ENCODE assay signal across 21 cellular contexts in genomic region chr21:35266546-35266945, GRCh38.
DNase-seq lines count a peak whose midpoint lies in the region; ATAC-seq and TF ChIP-seq lines count a peak whose summit lies in the region.
"Had no signal": no experiment of that assay in that cellular context is flagged by ENCODE, and none has a peak within 500 bp of the region (broad histone marks: within the 10 kb centered on the region; RNA-seq: fewer than 3 reads in every experiment).

No MANE protein-coding gene starts in this region.

- H3K4me3 ChIP-seq in mesodermal cell (ENCODE audit: extremely low read depth, insufficient read depth, low read length, poor library complexity, severe bottlenecking), result no peak overlapping the region
- H3K4me3 ChIP-seq in thyroid gland (replicated peaks in 1 of 3), result no peak overlapping the region
- H3K4me3 ChIP-seq: left lung, right lobe of liver, vagina had no signal

- H3K4me3 Mint-ChIP-seq in dendritic cell treated with granulocyte-macrophage colony-stimulating factor and Interleukin-4, amounts not matched to agents 40 ng/mL and 50 ng/mL, for 4 days, result no peak overlapping the region
- H3K4me3 Mint-ChIP-seq: activated naive CD8-positive, alpha-beta T cell treated with anti-CD3 and anti-CD28 coated beads, Interleukin-2, amount 50 U/mL, for 24 hours; endodermal cell; nephron progenitor cell had no signal

- DNase-seq in ELF-1 (ENCODE audit: low read depth, low spot score) (peak; percentile 43), NCI-H226 (peak; percentile 18), thyroid gland (no peak), inferior parietal cortex (ENCODE audit: extremely low spot score) (no peak)
- no peak for DNase-seq in stimulated activated CD8-positive, alpha-beta memory T cell treated with anti-CD3 and anti-CD28 coated beads, Interleukin-4, amount 100 ng/mL, for 48 hours
- DNase-seq: activated CD8-positive, alpha-beta memory T cell treated with anti-CD3 and anti-CD28 coated beads, Interleukin-2, amount 50 U/mL, for 48 hours; activated naive CD8-positive, alpha-beta T cell treated with anti-CD3 and anti-CD28 coated beads, Interleukin-2, amount 50 U/mL, for 24 hours; C1 segment of cervical spinal cord; endodermal cell; head of caudate nucleus; left lung; NCI-H1436 treated with DMSO at 0.1 percent for 48 hours; NCI-H526; nephron progenitor cell; right lobe of liver; stimulated activated CD4-positive, alpha-beta T cell treated with anti-CD3 and anti-CD28 coated beads, Interleukin-15, amount 100 ng/mL, for 24 hours; WERI-Rb-1 had no signal

- H3K27me3 ChIP-seq in thyroid gland, result no peaks in the 10 kb centered on the region
- H3K27me3 ChIP-seq: left lung, right lobe of liver, vagina had no signal

- no peaks in the 10 kb centered on the region for H3K36me3 Mint-ChIP-seq in dendritic cell treated with granulocyte-macrophage colony-stimulating factor and Interleukin-4, amounts not matched to agents 40 ng/mL and 50 ng/mL, for 4 days (ENCODE audit: low read depth)

- peak overlapping the region; percentile 34 for H3K27ac Mint-ChIP-seq in dendritic cell treated with granulocyte-macrophage colony-stimulating factor and Interleukin-4, amounts not matched to agents 40 ng/mL and 50 ng/mL, for 4 days
- H3K27ac Mint-ChIP-seq: activated naive CD8-positive, alpha-beta T cell treated with anti-CD3 and anti-CD28 coated beads, Interleukin-2, amount 50 U/mL, for 24 hours; endodermal cell; nephron progenitor cell had no signal

- no peaks in the 10 kb centered on the region for H3K9me3 Mint-ChIP-seq in dendritic cell treated with granulocyte-macrophage colony-stimulating factor and Interleukin-4, amounts not matched to agents 40 ng/mL and 50 ng/mL, for 4 days
- H3K9me3 Mint-ChIP-seq: activated naive CD8-positive, alpha-beta T cell treated with anti-CD3 and anti-CD28 coated beads, Interleukin-2, amount 50 U/mL, for 24 hours had no signal

- TF ChIP-seq POLR2A in thyroid gland (IDR thresholded peaks at IDR 0.05), result no peak

- H3K27ac ChIP-seq in mesodermal cell (ENCODE audit: low read depth, low read length, severe bottlenecking), result peak overlapping the region; percentile 11
- no peak overlapping the region for H3K27ac ChIP-seq in thyroid gland
- H3K27ac ChIP-seq: left lung, right lobe of liver, vagina, WERI-Rb-1 had no signal

- H3K4me1 ChIP-seq in mesodermal cell (ENCODE audit: control insufficient read depth, insufficient read depth, low read length, poor library complexity, severe bottlenecking) (no peaks in the 10 kb centered on the region), thyroid gland (no peaks in the 10 kb centered on the region)
- H3K4me1 ChIP-seq: left lung, right lobe of liver, vagina had no signal

- H3K27me3 Mint-ChIP-seq in dendritic cell treated with granulocyte-macrophage colony-stimulating factor and Interleukin-4, amounts not matched to agents 40 ng/mL and 50 ng/mL, for 4 days, result peaks cover 6% of the 10 kb centered on the region
- H3K27me3 Mint-ChIP-seq: activated naive CD8-positive, alpha-beta T cell treated with anti-CD3 and anti-CD28 coated beads, Interleukin-2, amount 50 U/mL, for 24 hours had no signal

- no peak for ATAC-seq in HG02798 (IDR thresholded peaks at IDR 0.05; ENCODE audit: poor library complexity, unreplicated experiment)
- ATAC-seq: activated naive CD8-positive, alpha-beta T cell treated with anti-CD3 and anti-CD28 coated beads, Interleukin-2, amount 50 U/mL, for 24 hours; left lung; right lobe of liver had no signal

- H3K36me3 ChIP-seq in mesodermal cell (ENCODE audit: control insufficient read depth, insufficient read depth, low read length) (no peaks in the 10 kb centered on the region), thyroid gland (no peaks in the 10 kb centered on the region)
- H3K36me3 ChIP-seq: left lung, right lobe of liver, vagina, WERI-Rb-1 had no signal

- intact Hi-C loops in dendritic cell treated with granulocyte-macrophage colony-stimulating factor and Interleukin-4, amounts not matched to agents 40 ng/mL and 50 ng/mL, for 4 days (cut with micrococcal nuclease), result no loop called here
- intact Hi-C loops in thyroid gland (cut with DNase I), result no loop called here

- no peak for TF ChIP-seq CTCF in thyroid gland (IDR thresholded peaks at IDR 0.05)

- WGBS in mesodermal cell (ENCODE audit: insufficient coverage in 2 of 2), 2 experiments, result 100% methylated on average over 2 of the region's 3 CpGs; no CpG with 5 or more reads in 1 of the 2 experiments
- WGBS in thyroid gland, 2 donors, result 92 to 97% methylated on average over 3 of the region's 3 CpGs

- H3K9me3 ChIP-seq in mesodermal cell (ENCODE audit: control insufficient read depth, low read length) (no peaks in the 10 kb centered on the region), thyroid gland (no peaks in the 10 kb centered on the region)
- H3K9me3 ChIP-seq: left lung, right lobe of liver, vagina had no signal

- H3K4me1 Mint-ChIP-seq in dendritic cell treated with granulocyte-macrophage colony-stimulating factor and Interleukin-4, amounts not matched to agents 40 ng/mL and 50 ng/mL, for 4 days (ENCODE audit: low read depth), result peaks cover 18% of the 10 kb centered on the region
- H3K4me1 Mint-ChIP-seq: activated naive CD8-positive, alpha-beta T cell treated with anti-CD3 and anti-CD28 coated beads, Interleukin-2, amount 50 U/mL, for 24 hours; endodermal cell; nephron progenitor cell had no signal

Comparison
In these comparisons a context has a peak if more than half of its experiments do, and no peak if none do; other contexts are left out.
1. DNase-seq: peak in ELF-1 (single experiment) and NCI-H226 (single experiment); none in thyroid gland (0 of 2), stimulated activated CD8-positive, alpha-beta memory T cell treated with anti-CD3 and anti-CD28 coated beads, Interleukin-4, amount 100 ng/mL, for 48 hours (single experiment) and inferior parietal cortex (single experiment).